ENCODE assay signal across 2 cellular contexts in genomic region chr1:18743233-18743632, GRCh38.
A peak's percentile ranks its signal among the peaks of the same experiment; 100 is the strongest.
TF ChIP-seq lines count a peak whose summit lies in the region.

No MANE protein-coding gene starts in this region.

TF ChIP-seq in HCT116, 20 proteins besides CTCF, POLR2A, EP300 and RAD21 (continued from another document):
- no peak for TF ChIP-seq FOSL1 (IDR thresholded peaks at IDR 0.05; ENCODE audit: low read depth)
- no peak for TF ChIP-seq EZH2phosphoT487 (IDR thresholded peaks at IDR 0.05; ENCODE audit: borderline replicate concordance)
- TF ChIP-seq SRF (IDR thresholded peaks at IDR 0.05; ENCODE audit: low read depth), result no peak
- no peak for TF ChIP-seq EZH2 (IDR thresholded peaks at IDR 0.05)
- no peak for TF ChIP-seq SP1 (IDR thresholded peaks at IDR 0.05; ENCODE audit: low read depth)
- no peak for TF ChIP-seq EGR1 (IDR thresholded peaks at IDR 0.05; ENCODE audit: low read depth)
- TF ChIP-seq REST (IDR thresholded peaks at IDR 0.05; ENCODE audit: low read depth), result no peak
- no peak for TF ChIP-seq SIN3A (IDR thresholded peaks at IDR 0.05; ENCODE audit: low read depth)
- TF ChIP-seq ZBTB33 (IDR thresholded peaks at IDR 0.05; ENCODE audit: extremely low read depth, insufficient replicate concordance, low read length), result no peak
- no peak for TF ChIP-seq MAX (IDR thresholded peaks at IDR 0.05)
- TF ChIP-seq ATF3 (IDR thresholded peaks at IDR 0.05), result no peak
- no peak for TF ChIP-seq CBX3 (IDR thresholded peaks at IDR 0.05; ENCODE audit: low read depth)
- no peak for TF ChIP-seq POLR2AphosphoS5 (IDR thresholded peaks at IDR 0.05; ENCODE audit: low read depth, low read length)
- no peak for TF ChIP-seq CEBPB (IDR thresholded peaks at IDR 0.05; ENCODE audit: low read depth)
- no peak for TF ChIP-seq TCF7L2 (IDR thresholded peaks at IDR 0.05; ENCODE audit: borderline replicate concordance, extremely low read depth, insufficient read depth, insufficient read length)

TF ChIP-seq in H1, 55 proteins besides CTCF, POLR2A, EP300 and RAD21:
- peak; percentile 59; the same call in 1 of the 2 replicates for TF ChIP-seq MAX (IDR thresholded peaks at IDR 0.05)
- no peak for TF ChIP-seq CBX5 (IDR thresholded peaks at IDR 0.05; ENCODE audit: low read depth, low read length)
- TF ChIP-seq HDAC2 (IDR thresholded peaks at IDR 0.05; ENCODE audit: borderline replicate concordance in 1 of 2, low read depth in 2 of 2, low read length in 2 of 2), result no peak
- TF ChIP-seq KDM1A (IDR thresholded peaks at IDR 0.05; ENCODE audit: borderline replicate concordance, low read length), result peak; percentile 67; the same call in 1 of the 2 replicates
- TF ChIP-seq USF2 (IDR thresholded peaks at IDR 0.05; ENCODE audit: low read length), result peak; percentile 59
- 0 out of 2 replicates have a peak, but pooled peaks have one; percentile 43 for TF ChIP-seq CREB1 (IDR thresholded peaks at IDR 0.05)
